In genomic region chr1:243343970-243344749, GRCh38 we compare ENCODE assay signal across 8 cellular contexts.
DNase-seq lines count a peak whose midpoint lies in the region; ATAC-seq and TF ChIP-seq lines count a peak whose summit lies in the region.

No MANE protein-coding gene starts in this region.

- H3K36me3 Mint-ChIP-seq in activated CD8-positive, alpha-beta T cell treated with anti-CD3 and anti-CD28 coated beads for 36 hours (ENCODE audit: low read depth): peaks cover 10% of the 10 kb centered on the region
- H3K36me3 Mint-ChIP-seq in activated CD8-positive, alpha-beta T cell treated with anti-CD3 and anti-CD28 coated beads, Interleukin-2, amount 10 ng/mL, durations not matched to agents 7 days and 5 days (ENCODE audit: low read depth): no peaks in the 10 kb centered on the region

- no peaks in the 10 kb centered on the region for H3K4me1 ChIP-seq in aorta (ENCODE audit: control insufficient read depth in 1 of 2, insufficient read depth in 2 of 2, low read length in 2 of 2)

- no peaks in the 10 kb centered on the region for H3K36me3 ChIP-seq in aorta (ENCODE audit: control insufficient read depth in 1 of 2, insufficient read depth in 2 of 2, low read length in 1 of 2)

- no peak overlapping the region for H3K4me3 Mint-ChIP-seq in activated CD8-positive, alpha-beta T cell treated with anti-CD3 and anti-CD28 coated beads for 36 hours
- H3K4me3 Mint-ChIP-seq in activated CD8-positive, alpha-beta T cell treated with anti-CD3 and anti-CD28 coated beads, Interleukin-2, amount 10 ng/mL, durations not matched to agents 7 days and 5 days: no peak overlapping the region

- H3K4me1 Mint-ChIP-seq in activated CD8-positive, alpha-beta T cell treated with anti-CD3 and anti-CD28 coated beads for 36 hours (ENCODE audit: low read depth): peaks cover 3% of the 10 kb centered on the region
- peaks cover 3% of the 10 kb centered on the region for H3K4me1 Mint-ChIP-seq in activated CD8-positive, alpha-beta T cell treated with anti-CD3 and anti-CD28 coated beads, Interleukin-2, amount 10 ng/mL, durations not matched to agents 7 days and 5 days (ENCODE audit: low read depth)

- H3K27me3 Mint-ChIP-seq in activated CD8-positive, alpha-beta T cell treated with anti-CD3 and anti-CD28 coated beads for 36 hours: no peaks in the 10 kb centered on the region
- no peaks in the 10 kb centered on the region for H3K27me3 Mint-ChIP-seq in activated CD8-positive, alpha-beta T cell treated with anti-CD3 and anti-CD28 coated beads, Interleukin-2, amount 10 ng/mL, durations not matched to agents 7 days and 5 days (ENCODE audit: low read depth)

- no peaks in the 10 kb centered on the region for H3K9me3 ChIP-seq in aorta (ENCODE audit: control insufficient read depth, low read length)

- 44 to 49% methylated on average over 3 of the region's 3 CpGs for WGBS in aorta, 2 donors

- CTCF ChIA-PET in activated CD8-positive, alpha-beta T cell treated with anti-CD3 and anti-CD28 coated beads for 36 hours (lab: Charles Lee): interaction anchor here (0.6 to 2.4 kb wide), 45 partner anchors 8 to 955 kb away, joined by 3 to 16 read pairs (median 3); no protein-coding TSS in a partner anchor
- CTCF ChIA-PET in activated CD8-positive, alpha-beta T cell treated with anti-CD3 and anti-CD28 coated beads, Interleukin-2, amount 10 ng/mL, durations not matched to agents 7 days and 5 days (lab: Charles Lee): interaction anchor here (0.7 to 4.2 kb wide), 41 partner anchors 8 to 956 kb away, joined by 3 to 43 read pairs (median 4); no protein-coding TSS in a partner anchor

- H3K27me3 ChIP-seq in aorta (ENCODE audit: control insufficient read depth in 1 of 2, insufficient read depth in 2 of 2, low read length in 1 of 2): no peaks in the 10 kb centered on the region

- peak; percentile 93 for TF ChIP-seq CTCF in activated CD8-positive, alpha-beta T cell treated with anti-CD3 and anti-CD28 coated beads for 36 hours (IDR thresholded peaks at IDR 0.05)

- intact Hi-C loops in activated CD8-positive, alpha-beta T cell treated with anti-CD3 and anti-CD28 coated beads for 36 hours (cut with micrococcal nuclease): loop anchor here (5.0 to 10.0 kb wide), 2 partner anchors 601 to 928 kb away; no protein-coding TSS in a partner anchor
- intact Hi-C loops in aorta (cut with DNase I): loop anchor here (2.0 kb wide), 1 partner anchor 929 kb away; no protein-coding TSS in a partner anchor

- H3K4me3 ChIP-seq in aorta (ENCODE audit: low read length in 2 of 2): no peak overlapping the region

- no peak overlapping the region for H3K27ac Mint-ChIP-seq in activated CD8-positive, alpha-beta T cell treated with anti-CD3 and anti-CD28 coated beads for 36 hours
- no peak overlapping the region for H3K27ac Mint-ChIP-seq in activated CD8-positive, alpha-beta T cell treated with anti-CD3 and anti-CD28 coated beads, Interleukin-2, amount 10 ng/mL, durations not matched to agents 7 days and 5 days

- ATAC-seq in activated CD8-positive, alpha-beta T cell treated with anti-CD3 and anti-CD28 coated beads for 36 hours: peak; percentile 39
- no peak for ATAC-seq in activated CD8-positive, alpha-beta T cell treated with anti-CD3 and anti-CD28 coated beads, Interleukin-2, amount 10 ng/mL, durations not matched to agents 7 days and 5 days
- ATAC-seq in HG03378 (IDR thresholded peaks at IDR 0.05; ENCODE audit: unreplicated experiment) (peak; percentile 54), HG03439 (IDR thresholded peaks at IDR 0.05; ENCODE audit: unreplicated experiment) (no peak), aorta (ENCODE audit: low FRiP score) (no peak)

- DNase-seq in activated CD8-positive, alpha-beta T cell treated with anti-CD3 and anti-CD28 coated beads for 36 hours: no peak
- DNase-seq in activated CD8-positive, alpha-beta T cell treated with anti-CD3 and anti-CD28 coated beads, Interleukin-2, amount 10 ng/mL, durations not matched to agents 7 days and 5 days: no peak
- peak; percentile 61 to 78 for DNase-seq in NCI-H446 (lab: John Stamatoyannopoulos, UW)
- peak; percentile 60 for DNase-seq in astrocyte of the hippocampus (ENCODE audit: low read depth, low spot score)
- peak; percentile 52 for DNase-seq in kidney glomerular epithelial cell (lab: John Stamatoyannopoulos, UW)
- no peak for DNase-seq in aorta

- POLR2A ChIA-PET in activated CD8-positive, alpha-beta T cell treated with anti-CD3 and anti-CD28 coated beads for 36 hours (lab: Charles Lee): no interaction called here
- POLR2A ChIA-PET in activated CD8-positive, alpha-beta T cell treated with anti-CD3 and anti-CD28 coated beads, Interleukin-2, amount 10 ng/mL, durations not matched to agents 7 days and 5 days (lab: Charles Lee): no interaction called here

- H3K9me3 Mint-ChIP-seq in activated CD8-positive, alpha-beta T cell treated with anti-CD3 and anti-CD28 coated beads for 36 hours: no peaks in the 10 kb centered on the region
- no peaks in the 10 kb centered on the region for H3K9me3 Mint-ChIP-seq in activated CD8-positive, alpha-beta T cell treated with anti-CD3 and anti-CD28 coated beads, Interleukin-2, amount 10 ng/mL, durations not matched to agents 7 days and 5 days (ENCODE audit: insufficient read depth)

- no peak overlapping the region for H3K27ac ChIP-seq in aorta (ENCODE audit: low read depth in 1 of 2, low read length in 2 of 2)

Comparison
In these comparisons a context has a peak if more than half of its experiments do, and no peak if none do; other contexts are left out.
1. ATAC-seq: peak in activated CD8-positive, alpha-beta T cell treated with anti-CD3 and anti-CD28 coated beads for 36 hours (single experiment) and HG03378 (single experiment); none in activated CD8-positive, alpha-beta T cell treated with anti-CD3 and anti-CD28 coated beads, Interleukin-2, amount 10 ng/mL, durations not matched to agents 7 days and 5 days (single experiment), HG03439 (single experiment) and aorta (single experiment).
2. DNase-seq: peak in NCI-H446 (2 of 2), astrocyte of the hippocampus (single experiment) and kidney glomerular epithelial cell (single experiment); none in activated CD8-positive, alpha-beta T cell treated with anti-CD3 and anti-CD28 coated beads for 36 hours (single experiment), activated CD8-positive, alpha-beta T cell treated with anti-CD3 and anti-CD28 coated beads, Interleukin-2, amount 10 ng/mL, durations not matched to agents 7 days and 5 days (single experiment) and aorta (0 of 2).